Comparison of ENCODE assay signal across 12 cellular contexts in the genomic region with DNA sequence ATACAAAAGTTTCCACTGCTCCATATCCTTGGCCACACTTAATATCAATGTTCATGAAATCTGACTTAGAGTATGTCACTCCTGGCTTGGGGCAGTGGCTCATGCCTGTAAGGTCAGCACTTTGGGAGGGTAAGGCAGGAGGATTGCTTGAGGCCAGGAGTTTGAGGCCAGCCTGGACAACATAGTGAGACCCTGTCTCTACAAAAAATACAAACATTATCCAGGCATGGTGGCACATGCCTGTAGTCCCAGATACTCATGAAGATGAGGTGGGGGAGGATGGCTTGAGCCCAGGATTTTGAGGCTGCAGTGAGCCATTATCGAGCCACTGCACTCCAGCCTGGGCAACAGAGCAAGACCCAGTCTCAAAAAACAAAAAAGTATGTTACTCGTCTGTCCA. TPM values are rescaled to one million over a fixed set of nuclear protein-coding genes. Genes with fewer than 3 reads are reported as not detected.
"Had no signal": no experiment of that assay in that cellular context is flagged by ENCODE, and none has a peak within 500 bp of the region (broad histone marks: within the 10 kb centered on the region; RNA-seq: fewer than 3 reads in every experiment).

No MANE protein-coding gene starts in this region.

RNA-seq across cellular contexts. Expression of gene DIO1, which starts 18.8 kb away (rescaled TPM):
- total RNA-seq: activated B cell treated with CpG ODN at 0.5 μM for 24 hours; activated CD4-positive, alpha-beta memory T cell treated with anti-CD3 and anti-CD28 coated beads for 36 hours; activated CD4-positive, alpha-beta memory T cell treated with anti-CD3 and anti-CD28 coated beads, Interleukin-2, amount 10 ng/mL, durations not matched to agents 7 days and 5 days; activated CD4-positive, alpha-beta T cell treated with anti-CD3 and anti-CD28 coated beads for 36 hours; activated CD4-positive, alpha-beta T cell treated with anti-CD3 and anti-CD28 coated beads, Interleukin-2, amount 10 ng/mL, durations not matched to agents 24 days and 14 days; activated CD4-positive, alpha-beta T cell treated with anti-CD3 and anti-CD28 coated beads, Interleukin-2, amount 10 ng/mL, durations not matched to agents 7 days and 5 days; activated CD8-positive, alpha-beta memory T cell treated with anti-CD3 and anti-CD28 coated beads for 36 hours; activated CD8-positive, alpha-beta memory T cell treated with anti-CD3 and anti-CD28 coated beads, Interleukin-2, amount 10 ng/mL, durations not matched to agents 7 days and 5 days; activated CD8-positive, alpha-beta T cell treated with anti-CD3 and anti-CD28 coated beads for 36 hours; activated CD8-positive, alpha-beta T cell treated with anti-CD3 and anti-CD28 coated beads, Interleukin-2, amount 10 ng/mL, durations not matched to agents 7 days and 5 days; T-helper 1 cell treated with Interleukin-12 subunit alpha and Interleukin-12 subunit beta and Interleukin-4 antibody, amounts not matched to agents 30 ng/mL and 1 ng/mL, for 36 hours; T-helper 2 cell treated with Interferon-gamma antibody and Interleukin-4, amounts not matched to agents 100 ng/mL and 5 ng/mL, for 36 hours had no signal
